In genomic region chr4:75302648-75303047, GRCh38 we compare ENCODE assay signal across 22 cellular contexts.
"Had no signal": no experiment of that assay in that cellular context is flagged by ENCODE, and none has a peak within 500 bp of the region (broad histone marks: within the 10 kb centered on the region; RNA-seq: fewer than 3 reads in every experiment).

No MANE protein-coding gene starts in this region.

- H3K9me3 ChIP-seq: adrenal gland, breast epithelium, gastrocnemius medialis, lower lobe of right lung, testis had no signal

- H3K27me3 Mint-ChIP-seq: type B pancreatic cell had no signal

- DNase-seq: activated CD4-positive, alpha-beta T cell treated with anti-CD3 and anti-CD28 coated beads for 1 hour; activated CD4-positive, alpha-beta T cell treated with anti-CD3 and anti-CD28 coated beads, Interleukin-2, amount 50 U/mL, for 4 hours; activated gamma-delta T cell treated with Interleukin-2 at 50 U/mL for 16 hours; activated T-cell treated with anti-CD3 and anti-CD28 coated beads for 4 hours; adrenal gland; cerebellar nuclear complex; cortex of kidney; gastrocnemius medialis; head of caudate nucleus; lower lobe of right lung; nucleus accumbens; spleen; stimulated activated CD4-positive, alpha-beta T cell treated with anti-CD3 and anti-CD28 coated beads, Interleukin-4, amount 100 ng/mL, for 4 hours; testis had no signal

- H3K4me1 Mint-ChIP-seq: mesothelial cell of epicardium; stimulated activated memory B cell treated with anti-CD40 and anti-IgM and Interleukin-4, amounts not matched to agents 10 μg/mL and 1 μg/mL and 100 μg/mL, for 72 hours had no signal

- H3K36me3 ChIP-seq: adrenal gland, breast epithelium, gastrocnemius medialis, lower lobe of right lung, spleen had no signal

- H3K36me3 Mint-ChIP-seq: activated naive CD4-positive, alpha-beta T cell treated with anti-CD3 and anti-CD28 coated beads, Interleukin-2, amount 50 U/mL, for 72 hours; mesothelial cell of epicardium; type B pancreatic cell had no signal

- H3K4me1 ChIP-seq: adrenal gland, breast epithelium, gastrocnemius medialis, lower lobe of right lung, spleen, testis had no signal

- H3K27me3 ChIP-seq: adrenal gland, breast epithelium, gastrocnemius medialis, spleen, testis had no signal

- H3K4me3 ChIP-seq: adrenal gland, breast epithelium, gastrocnemius medialis, lower lobe of right lung, spleen, testis had no signal

- H3K4me3 Mint-ChIP-seq: activated T-helper 1 cell treated with anti-CD3 and anti-CD28 coated beads, Interleukin-12 subunit alpha, Interleukin-12 subunit beta, Interleukin-2, Interleukin-4 antibody, amounts not matched to agents 30 ng/mL and 10 ng/mL and 1 ng/mL, durations not matched to agents 14 hours and 24 hours and 36 hours; mesothelial cell of epicardium; nephron; stimulated activated memory B cell treated with anti-CD40 and anti-IgM and Interleukin-4, amounts not matched to agents 10 μg/mL and 1 μg/mL and 100 μg/mL, for 72 hours; type B pancreatic cell had no signal

- H3K27ac ChIP-seq: adrenal gland, breast epithelium, gastrocnemius medialis, lower lobe of right lung, spleen, testis, VCaP had no signal

- H3K9me3 Mint-ChIP-seq: activated T-helper 1 cell treated with anti-CD3 and anti-CD28 coated beads, Interleukin-12 subunit alpha, Interleukin-12 subunit beta, Interleukin-2, Interleukin-4 antibody, amounts not matched to agents 30 ng/mL and 10 ng/mL and 1 ng/mL, durations not matched to agents 14 hours and 24 hours and 36 hours had no signal

- H3K27ac Mint-ChIP-seq: activated naive CD4-positive, alpha-beta T cell treated with anti-CD3 and anti-CD28 coated beads, Interleukin-2, amount 50 U/mL, for 72 hours; activated T-helper 1 cell treated with anti-CD3 and anti-CD28 coated beads, Interleukin-12 subunit alpha, Interleukin-12 subunit beta, Interleukin-2, Interleukin-4 antibody, amounts not matched to agents 30 ng/mL and 10 ng/mL and 1 ng/mL, durations not matched to agents 14 hours and 24 hours and 36 hours; mesothelial cell of epicardium; nephron; stimulated activated memory B cell treated with anti-CD40 and anti-IgM and Interleukin-4, amounts not matched to agents 10 μg/mL and 1 μg/mL and 100 μg/mL, for 72 hours; type B pancreatic cell had no signal
